ENCODE assay signal across 8 cellular contexts in the genomic region with DNA sequence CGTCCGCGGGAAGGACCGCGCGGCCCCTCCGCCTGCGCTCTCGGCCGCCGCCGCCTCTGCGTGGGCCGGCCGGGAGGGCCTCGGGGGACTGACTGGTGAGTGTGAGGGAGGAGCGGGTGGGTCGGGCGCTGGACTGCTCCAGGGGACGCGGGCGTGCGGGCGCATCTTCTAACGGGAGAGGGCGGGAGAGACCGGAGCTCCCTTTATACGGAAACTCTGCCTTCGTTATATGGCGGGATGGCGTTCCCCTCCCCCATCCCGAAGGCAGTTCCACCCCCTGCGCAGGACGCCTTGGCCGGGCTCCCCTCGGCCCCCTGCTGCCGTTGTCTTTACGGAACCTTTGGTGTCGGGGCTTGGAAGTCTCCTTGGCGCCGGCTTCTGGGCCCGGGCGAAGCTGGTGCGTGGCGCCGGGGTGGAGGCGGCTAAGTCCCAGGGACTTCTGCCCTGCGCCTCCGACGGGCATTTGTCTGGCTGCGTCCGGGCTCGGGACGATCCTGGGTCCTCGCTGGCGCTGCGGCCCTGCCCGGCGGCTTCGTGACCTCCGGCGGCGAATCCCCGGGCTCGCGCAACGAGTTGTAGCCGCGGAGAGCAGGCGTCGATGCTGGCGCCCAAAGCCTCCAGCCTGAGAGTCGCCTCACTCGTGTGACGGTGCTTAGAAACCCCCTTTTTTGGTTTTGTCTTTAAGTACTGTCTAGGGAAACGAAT. TPM values are rescaled to one million over a fixed set of nuclear protein-coding genes. Genes with fewer than 3 reads are reported as not detected.
DNase-seq lines count a peak whose midpoint lies in the region; ATAC-seq and TF ChIP-seq lines count a peak whose summit lies in the region.

No MANE protein-coding gene starts in this region.

- 0% methylated on average over 76 of the region's 76 CpGs for WGBS in ectodermal cell, 2 experiments
- 0% methylated on average over 64 to 76 of the region's 76 CpGs for WGBS in lung, 2 donors

- no peaks in the 10 kb centered on the region for H3K27me3 Mint-ChIP-seq in activated CD8-positive, alpha-beta T cell treated with anti-CD3 and anti-CD28 coated beads for 36 hours

- H3K36me3 Mint-ChIP-seq in activated CD8-positive, alpha-beta T cell treated with anti-CD3 and anti-CD28 coated beads for 36 hours (ENCODE audit: low read depth) = peaks cover 22% of the 10 kb centered on the region

- H3K36me3 ChIP-seq in ectodermal cell (ENCODE audit: control insufficient read depth, insufficient read depth, low read length) = peaks cover under 1% of the 10 kb centered on the region
- peaks cover 0 to 1% of the 10 kb centered on the region in 2 donors for H3K36me3 ChIP-seq in lung (ENCODE audit: control insufficient read depth in 2 of 2, insufficient read depth in 2 of 2, low read length in 2 of 2)

- H3K27ac ChIP-seq in ectodermal cell (ENCODE audit: insufficient read depth, low read depth, low read length, poor library complexity, severe bottlenecking) (peak overlapping the region; percentile 60), lung (ENCODE audit: low read depth in 1 of 2, low read length in 1 of 2) (peak overlapping the region; percentile 88 to 98)

- no peaks in the 10 kb centered on the region for H3K9me3 Mint-ChIP-seq in activated CD8-positive, alpha-beta T cell treated with anti-CD3 and anti-CD28 coated beads for 36 hours

- H3K9me3 ChIP-seq in ectodermal cell (ENCODE audit: control insufficient read depth, low read length) (no peaks in the 10 kb centered on the region), lung (ENCODE audit: control insufficient read depth in 2 of 2, insufficient read depth in 1 of 2, low read length in 1 of 2) (no peaks in the 10 kb centered on the region)

- H3K4me3 ChIP-seq in ectodermal cell (ENCODE audit: insufficient read depth, low read depth, low read length) (peak overlapping the region; percentile 90), lung (peak overlapping the region; percentile 98)

- TF ChIP-seq CTCF in activated CD8-positive, alpha-beta T cell treated with anti-CD3 and anti-CD28 coated beads for 36 hours (IDR thresholded peaks at IDR 0.05) = no peak
- TF ChIP-seq CTCF in lung (IDR thresholded peaks at IDR 0.05; ENCODE audit: control extremely low read depth, extremely low read depth) = no peak

- DNase-seq in AG20443 (ENCODE audit: low spot score) (peak; percentile 83), NCI-H510A (lab: John Stamatoyannopoulos, UW) (peak; percentile 40), lung (ENCODE audit: low spot score) (peak; percentile 71)
- DNase-seq in activated CD8-positive, alpha-beta T cell treated with anti-CD3 and anti-CD28 coated beads for 36 hours = peak; percentile 63
- DNase-seq in stimulated activated CD4-positive, alpha-beta T cell treated with anti-CD3 and anti-CD28 coated beads, TNF-alpha, amount 100 ng/mL, for 4 hours (ENCODE audit: low read depth in 3 of 3) = peak; percentile 36 to 47 (median 38)

- H3K4me1 Mint-ChIP-seq in activated CD8-positive, alpha-beta T cell treated with anti-CD3 and anti-CD28 coated beads for 36 hours (ENCODE audit: low read depth) = peaks cover 32% of the 10 kb centered on the region

- POLR2A ChIA-PET in activated CD8-positive, alpha-beta T cell treated with anti-CD3 and anti-CD28 coated beads for 36 hours (lab: Charles Lee) = interaction anchor here (0.9 to 3.9 kb wide), 8 partner anchors 14 to 280 kb away, joined by 3 to 22 read pairs (median 4); a partner anchor contains a TSS

- H3K27ac Mint-ChIP-seq in activated CD8-positive, alpha-beta T cell treated with anti-CD3 and anti-CD28 coated beads for 36 hours = peak overlapping the region; percentile 94

- peak; percentile 38 for ATAC-seq in GM18909 (IDR thresholded peaks at IDR 0.05; ENCODE audit: poor library complexity, unreplicated experiment)
- peak; percentile 36 for ATAC-seq in HG03159 (IDR thresholded peaks at IDR 0.05; ENCODE audit: unreplicated experiment)
- peak; percentile 46 for ATAC-seq in activated CD8-positive, alpha-beta T cell treated with anti-CD3 and anti-CD28 coated beads for 36 hours
- ATAC-seq in lung (ENCODE audit: insufficient read depth, low FRiP score) = peak; percentile 73

- H3K4me1 ChIP-seq in ectodermal cell (ENCODE audit: control insufficient read depth, insufficient read depth, low read length) = peaks cover 7% of the 10 kb centered on the region
- peaks cover 0 to 4% of the 10 kb centered on the region in 2 donors for H3K4me1 ChIP-seq in lung (ENCODE audit: control insufficient read depth in 2 of 2, insufficient read depth in 2 of 2, low read length in 2 of 2)

- H3K27me3 ChIP-seq in ectodermal cell (ENCODE audit: control insufficient read depth, insufficient read depth, low read length, poor library complexity, severe bottlenecking) = peaks cover 4% of the 10 kb centered on the region
- H3K27me3 ChIP-seq in lung (ENCODE audit: control insufficient read depth, insufficient read depth) = no peaks in the 10 kb centered on the region

- CTCF ChIA-PET in activated CD8-positive, alpha-beta T cell treated with anti-CD3 and anti-CD28 coated beads for 36 hours (lab: Charles Lee) = interaction anchor here (1.0 to 2.5 kb wide), 3 partner anchors 23 to 253 kb away, joined by 3 to 7 read pairs (median 3); no protein-coding TSS in a partner anchor

- peak overlapping the region; percentile 94 for H3K4me3 Mint-ChIP-seq in activated CD8-positive, alpha-beta T cell treated with anti-CD3 and anti-CD28 coated beads for 36 hours

- intact Hi-C loops in activated CD8-positive, alpha-beta T cell treated with anti-CD3 and anti-CD28 coated beads for 36 hours (cut with micrococcal nuclease) = loop anchor here (5.0 kb wide), 1 partner anchor 239 kb away; a partner anchor contains a TSS

RNA-seq across cellular contexts. Expression of a gene that starts 0.5 kb away (rescaled TPM):
- total RNA-seq in activated CD8-positive, alpha-beta T cell treated with anti-CD3 and anti-CD28 coated beads for 36 hours = 10 to 100 TPM; 35.1 to 35.4 TPM
- 39.1 TPM for polyA plus RNA-seq in ectodermal cell (2013, experiment 1 of 4)
- 48.6 TPM for polyA plus RNA-seq in ectodermal cell (2013, experiment 2 of 4)
- 41.1 TPM for polyA plus RNA-seq in ectodermal cell (2013, experiment 3 of 4)
- 46.0 TPM for polyA plus RNA-seq in ectodermal cell (2013, experiment 4 of 4)
- total RNA-seq in lung = 10 to 100 TPM; 25.2 to 53.3 TPM
- 10 to 100 TPM; 14.8 to 18.8 TPM for polyA plus RNA-seq in lung

RNA-seq across cellular contexts. Expression of a gene that starts 24.2 kb away (rescaled TPM):
- 10 to 100 TPM; 31.9 to 34.8 TPM for total RNA-seq in activated CD8-positive, alpha-beta T cell treated with anti-CD3 and anti-CD28 coated beads for 36 hours
- polyA plus RNA-seq in ectodermal cell (2013, experiment 1 of 4) = 31.4 TPM
- polyA plus RNA-seq in ectodermal cell (2013, experiment 2 of 4) = 34.5 TPM
- 33.1 TPM for polyA plus RNA-seq in ectodermal cell (2013, experiment 3 of 4)
- 36.2 TPM for polyA plus RNA-seq in ectodermal cell (2013, experiment 4 of 4)
- 100 to 1,000 TPM in 1 of 2 donors, 10 to 100 TPM in 1; 40.4 to 108 TPM for total RNA-seq in lung
- polyA plus RNA-seq in lung = 10 to 100 TPM; 13.2 to 13.8 TPM

Comparison
In these comparisons a context has a peak if more than half of its experiments do, and no peak if none do; other contexts are left out.
1. Peak in every context shown above with its lines: DNase-seq, ATAC-seq, H3K4me3 ChIP-seq and H3K27ac ChIP-seq.